In the genomic region with DNA sequence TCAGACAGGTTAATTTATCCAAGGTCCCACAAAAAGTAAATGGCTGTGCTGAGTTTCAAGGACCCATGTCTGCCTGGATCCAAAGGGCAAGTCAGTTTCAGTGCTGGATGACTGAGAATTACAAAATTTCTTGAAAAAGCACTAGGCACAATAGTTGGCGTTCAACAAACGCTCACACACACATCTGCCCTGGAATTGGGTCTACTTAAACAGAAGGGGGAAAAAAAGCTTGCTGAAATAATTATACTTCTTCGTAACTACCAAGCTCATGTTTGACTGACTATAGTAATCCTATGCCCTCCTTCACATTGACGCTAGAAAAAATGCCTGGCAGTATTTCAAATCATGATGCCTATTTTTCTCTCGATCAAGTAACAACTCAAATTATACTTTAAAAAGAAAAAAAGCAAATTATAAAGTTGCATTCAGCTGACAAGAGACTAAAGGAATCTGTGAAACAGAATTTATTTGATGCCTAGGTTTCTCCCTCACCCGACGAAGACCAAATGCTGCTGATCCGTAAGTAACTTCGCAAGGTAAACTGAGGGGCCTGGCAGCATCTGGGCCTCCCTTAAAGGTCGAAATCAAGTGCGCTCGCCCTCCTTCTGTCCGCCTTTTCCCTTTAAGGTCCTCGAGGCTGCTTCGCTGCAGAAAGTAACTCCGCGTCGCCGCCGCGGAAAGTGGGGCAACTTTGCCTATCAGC, we compare ENCODE assay signal across 1 cellular context.
TF ChIP-seq lines count a peak whose summit lies in the region.

No MANE protein-coding gene starts in this region.

TF ChIP-seq in HepG2, 621 proteins besides CTCF, POLR2A, EP300 and RAD21 (continued from another document and continues in another):
- TF ChIP-seq, protein P1, sequence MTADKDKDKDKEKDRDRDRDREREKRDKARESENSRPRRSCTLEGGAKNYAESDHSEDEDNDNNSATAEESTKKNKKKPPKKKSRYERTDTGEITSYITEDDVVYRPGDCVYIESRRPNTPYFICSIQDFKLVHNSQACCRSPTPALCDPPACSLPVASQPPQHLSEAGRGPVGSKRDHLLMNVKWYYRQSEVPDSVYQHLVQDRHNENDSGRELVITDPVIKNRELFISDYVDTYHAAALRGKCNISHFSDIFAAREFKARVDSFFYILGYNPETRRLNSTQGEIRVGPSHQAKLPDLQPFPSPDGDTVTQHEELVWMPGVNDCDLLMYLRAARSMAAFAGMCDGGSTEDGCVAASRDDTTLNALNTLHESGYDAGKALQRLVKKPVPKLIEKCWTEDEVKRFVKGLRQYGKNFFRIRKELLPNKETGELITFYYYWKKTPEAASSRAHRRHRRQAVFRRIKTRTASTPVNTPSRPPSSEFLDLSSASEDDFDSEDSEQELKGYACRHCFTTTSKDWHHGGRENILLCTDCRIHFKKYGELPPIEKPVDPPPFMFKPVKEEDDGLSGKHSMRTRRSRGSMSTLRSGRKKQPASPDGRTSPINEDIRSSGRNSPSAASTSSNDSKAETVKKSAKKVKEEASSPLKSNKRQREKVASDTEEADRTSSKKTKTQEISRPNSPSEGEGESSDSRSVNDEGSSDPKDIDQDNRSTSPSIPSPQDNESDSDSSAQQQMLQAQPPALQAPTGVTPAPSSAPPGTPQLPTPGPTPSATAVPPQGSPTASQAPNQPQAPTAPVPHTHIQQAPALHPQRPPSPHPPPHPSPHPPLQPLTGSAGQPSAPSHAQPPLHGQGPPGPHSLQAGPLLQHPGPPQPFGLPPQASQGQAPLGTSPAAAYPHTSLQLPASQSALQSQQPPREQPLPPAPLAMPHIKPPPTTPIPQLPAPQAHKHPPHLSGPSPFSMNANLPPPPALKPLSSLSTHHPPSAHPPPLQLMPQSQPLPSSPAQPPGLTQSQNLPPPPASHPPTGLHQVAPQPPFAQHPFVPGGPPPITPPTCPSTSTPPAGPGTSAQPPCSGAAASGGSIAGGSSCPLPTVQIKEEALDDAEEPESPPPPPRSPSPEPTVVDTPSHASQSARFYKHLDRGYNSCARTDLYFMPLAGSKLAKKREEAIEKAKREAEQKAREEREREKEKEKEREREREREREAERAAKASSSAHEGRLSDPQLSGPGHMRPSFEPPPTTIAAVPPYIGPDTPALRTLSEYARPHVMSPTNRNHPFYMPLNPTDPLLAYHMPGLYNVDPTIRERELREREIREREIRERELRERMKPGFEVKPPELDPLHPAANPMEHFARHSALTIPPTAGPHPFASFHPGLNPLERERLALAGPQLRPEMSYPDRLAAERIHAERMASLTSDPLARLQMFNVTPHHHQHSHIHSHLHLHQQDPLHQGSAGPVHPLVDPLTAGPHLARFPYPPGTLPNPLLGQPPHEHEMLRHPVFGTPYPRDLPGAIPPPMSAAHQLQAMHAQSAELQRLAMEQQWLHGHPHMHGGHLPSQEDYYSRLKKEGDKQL (CRISPR knock-in tag; IDR thresholded peaks at IDR 0.05; ENCODE audit: low read depth): no peak
- TF ChIP-seq, protein P2, sequence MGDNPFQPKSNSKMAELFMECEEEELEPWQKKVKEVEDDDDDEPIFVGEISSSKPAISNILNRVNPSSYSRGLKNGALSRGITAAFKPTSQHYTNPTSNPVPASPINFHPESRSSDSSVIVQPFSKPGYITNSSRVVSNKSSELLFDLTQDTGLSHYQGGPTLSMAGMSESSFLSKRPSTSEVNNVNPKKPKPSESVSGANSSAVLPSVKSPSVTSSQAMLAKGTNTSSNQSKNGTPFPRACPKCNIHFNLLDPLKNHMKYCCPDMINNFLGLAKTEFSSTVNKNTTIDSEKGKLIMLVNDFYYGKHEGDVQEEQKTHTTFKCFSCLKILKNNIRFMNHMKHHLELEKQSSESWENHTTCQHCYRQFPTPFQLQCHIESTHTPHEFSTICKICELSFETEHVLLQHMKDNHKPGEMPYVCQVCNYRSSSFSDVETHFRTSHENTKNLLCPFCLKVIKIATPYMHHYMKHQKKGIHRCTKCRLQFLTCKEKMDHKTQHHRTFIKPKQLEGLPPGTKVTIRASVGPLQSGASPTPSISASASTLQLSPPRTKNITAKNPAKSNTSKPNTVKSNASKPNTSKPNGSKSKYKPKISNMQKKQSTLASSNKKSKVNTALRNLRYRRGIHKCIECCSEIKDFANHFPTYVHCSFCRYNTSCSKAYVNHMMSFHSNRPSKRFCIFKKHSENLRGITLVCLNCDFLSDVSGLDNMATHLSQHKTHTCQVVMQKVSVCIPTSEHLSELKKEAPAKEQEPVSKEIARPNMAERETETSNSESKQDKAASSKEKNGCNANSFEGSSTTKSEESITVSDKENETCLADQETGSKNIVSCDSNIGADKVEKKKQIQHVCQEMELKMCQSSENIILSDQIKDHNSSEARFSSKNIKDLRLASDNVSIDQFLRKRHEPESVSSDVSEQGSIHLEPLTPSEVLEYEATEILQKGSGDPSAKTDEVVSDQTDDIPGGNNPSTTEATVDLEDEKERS (CRISPR knock-in tag; IDR thresholded peaks at IDR 0.05): no peak
- TF ChIP-seq ZSCAN29 (CRISPR knock-in tag; conservative IDR thresholded peaks at IDR 0.05): peak; percentile 16; the same call in 1 of the 2 replicates
- no peak for TF ChIP-seq ZSCAN31 (CRISPR knock-in tag; IDR thresholded peaks at IDR 0.05; ENCODE audit: low read depth)
- TF ChIP-seq, protein P3, sequence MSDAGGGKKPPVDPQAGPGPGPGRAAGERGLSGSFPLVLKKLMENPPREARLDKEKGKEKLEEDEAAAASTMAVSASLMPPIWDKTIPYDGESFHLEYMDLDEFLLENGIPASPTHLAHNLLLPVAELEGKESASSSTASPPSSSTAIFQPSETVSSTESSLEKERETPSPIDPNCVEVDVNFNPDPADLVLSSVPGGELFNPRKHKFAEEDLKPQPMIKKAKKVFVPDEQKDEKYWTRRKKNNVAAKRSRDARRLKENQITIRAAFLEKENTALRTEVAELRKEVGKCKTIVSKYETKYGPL (CRISPR knock-in tag; IDR thresholded peaks at IDR 0.05): no peak
- no peak for TF ChIP-seq FOXK1 (CRISPR knock-in tag; IDR thresholded peaks at IDR 0.05; ENCODE audit: borderline replicate concordance, low read depth)
- TF ChIP-seq, protein P4, sequence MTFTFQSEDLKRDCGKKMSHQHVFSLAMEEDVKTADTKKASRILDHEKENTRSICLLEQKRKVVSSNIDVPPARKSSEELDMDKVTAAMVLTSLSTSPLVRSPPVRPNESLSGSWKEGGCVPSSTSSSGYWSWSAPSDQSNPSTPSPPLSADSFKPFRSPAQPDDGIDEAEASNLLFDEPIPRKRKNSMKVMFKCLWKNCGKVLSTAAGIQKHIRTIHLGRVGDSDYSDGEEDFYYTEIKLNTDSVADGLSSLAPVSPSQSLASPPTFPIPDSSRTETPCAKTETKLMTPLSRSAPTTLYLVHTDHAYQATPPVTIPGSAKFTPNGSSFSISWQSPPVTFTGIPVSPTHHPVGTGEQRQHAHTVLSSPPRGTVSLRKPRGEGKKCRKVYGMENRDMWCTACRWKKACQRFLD (CRISPR knock-in tag; IDR thresholded peaks at IDR 0.05; ENCODE audit: borderline replicate concordance): no peak
- TF ChIP-seq ZNF816 (CRISPR knock-in tag; IDR thresholded peaks at IDR 0.05; ENCODE audit: borderline replicate concordance): peak; percentile 63; the same call in 1 of the 2 replicates
- no peak for TF ChIP-seq ETV5 (CRISPR knock-in tag; IDR thresholded peaks at IDR 0.05; ENCODE audit: borderline replicate concordance)
- TF ChIP-seq, protein P5, sequence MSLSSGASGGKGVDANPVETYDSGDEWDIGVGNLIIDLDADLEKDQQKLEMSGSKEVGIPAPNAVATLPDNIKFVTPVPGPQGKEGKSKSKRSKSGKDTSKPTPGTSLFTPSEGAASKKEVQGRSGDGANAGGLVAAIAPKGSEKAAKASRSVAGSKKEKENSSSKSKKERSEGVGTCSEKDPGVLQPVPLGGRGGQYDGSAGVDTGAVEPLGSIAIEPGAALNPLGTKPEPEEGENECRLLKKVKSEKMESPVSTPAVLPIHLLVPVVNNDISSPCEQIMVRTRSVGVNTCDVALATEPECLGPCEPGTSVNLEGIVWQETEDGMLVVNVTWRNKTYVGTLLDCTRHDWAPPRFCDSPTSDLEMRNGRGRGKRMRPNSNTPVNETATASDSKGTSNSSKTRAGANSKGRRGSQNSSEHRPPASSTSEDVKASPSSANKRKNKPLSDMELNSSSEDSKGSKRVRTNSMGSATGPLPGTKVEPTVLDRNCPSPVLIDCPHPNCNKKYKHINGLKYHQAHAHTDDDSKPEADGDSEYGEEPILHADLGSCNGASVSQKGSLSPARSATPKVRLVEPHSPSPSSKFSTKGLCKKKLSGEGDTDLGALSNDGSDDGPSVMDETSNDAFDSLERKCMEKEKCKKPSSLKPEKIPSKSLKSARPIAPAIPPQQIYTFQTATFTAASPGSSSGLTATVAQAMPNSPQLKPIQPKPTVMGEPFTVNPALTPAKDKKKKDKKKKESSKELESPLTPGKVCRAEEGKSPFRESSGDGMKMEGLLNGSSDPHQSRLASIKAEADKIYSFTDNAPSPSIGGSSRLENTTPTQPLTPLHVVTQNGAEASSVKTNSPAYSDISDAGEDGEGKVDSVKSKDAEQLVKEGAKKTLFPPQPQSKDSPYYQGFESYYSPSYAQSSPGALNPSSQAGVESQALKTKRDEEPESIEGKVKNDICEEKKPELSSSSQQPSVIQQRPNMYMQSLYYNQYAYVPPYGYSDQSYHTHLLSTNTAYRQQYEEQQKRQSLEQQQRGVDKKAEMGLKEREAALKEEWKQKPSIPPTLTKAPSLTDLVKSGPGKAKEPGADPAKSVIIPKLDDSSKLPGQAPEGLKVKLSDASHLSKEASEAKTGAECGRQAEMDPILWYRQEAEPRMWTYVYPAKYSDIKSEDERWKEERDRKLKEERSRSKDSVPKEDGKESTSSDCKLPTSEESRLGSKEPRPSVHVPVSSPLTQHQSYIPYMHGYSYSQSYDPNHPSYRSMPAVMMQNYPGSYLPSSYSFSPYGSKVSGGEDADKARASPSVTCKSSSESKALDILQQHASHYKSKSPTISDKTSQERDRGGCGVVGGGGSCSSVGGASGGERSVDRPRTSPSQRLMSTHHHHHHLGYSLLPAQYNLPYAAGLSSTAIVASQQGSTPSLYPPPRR (CRISPR knock-in tag; IDR thresholded peaks at IDR 0.05; ENCODE audit: borderline replicate concordance): no peak
- no peak for TF ChIP-seq ZNF878 (CRISPR knock-in tag; IDR thresholded peaks at IDR 0.05)
- TF ChIP-seq ZNF251 (CRISPR knock-in tag; IDR thresholded peaks at IDR 0.05): no peak
- no peak for TF ChIP-seq PAX8 (CRISPR knock-in tag; IDR thresholded peaks at IDR 0.05; ENCODE audit: borderline replicate concordance)
- peak; percentile 98 for TF ChIP-seq ZNF205 (CRISPR knock-in tag; IDR thresholded peaks at IDR 0.05)
- TF ChIP-seq ZNF543 (CRISPR knock-in tag; IDR thresholded peaks at IDR 0.05): no peak
- TF ChIP-seq, protein P6, sequence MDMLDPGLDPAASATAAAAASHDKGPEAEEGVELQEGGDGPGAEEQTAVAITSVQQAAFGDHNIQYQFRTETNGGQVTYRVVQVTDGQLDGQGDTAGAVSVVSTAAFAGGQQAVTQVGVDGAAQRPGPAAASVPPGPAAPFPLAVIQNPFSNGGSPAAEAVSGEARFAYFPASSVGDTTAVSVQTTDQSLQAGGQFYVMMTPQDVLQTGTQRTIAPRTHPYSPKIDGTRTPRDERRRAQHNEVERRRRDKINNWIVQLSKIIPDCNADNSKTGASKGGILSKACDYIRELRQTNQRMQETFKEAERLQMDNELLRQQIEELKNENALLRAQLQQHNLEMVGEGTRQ (IDR thresholded peaks at IDR 0.05; ENCODE audit: low read depth, low read length): no peak
- TF ChIP-seq, protein P6 (CRISPR knock-in tag; IDR thresholded peaks at IDR 0.05; ENCODE audit: borderline replicate concordance): no peak
- TF ChIP-seq, protein P7, sequence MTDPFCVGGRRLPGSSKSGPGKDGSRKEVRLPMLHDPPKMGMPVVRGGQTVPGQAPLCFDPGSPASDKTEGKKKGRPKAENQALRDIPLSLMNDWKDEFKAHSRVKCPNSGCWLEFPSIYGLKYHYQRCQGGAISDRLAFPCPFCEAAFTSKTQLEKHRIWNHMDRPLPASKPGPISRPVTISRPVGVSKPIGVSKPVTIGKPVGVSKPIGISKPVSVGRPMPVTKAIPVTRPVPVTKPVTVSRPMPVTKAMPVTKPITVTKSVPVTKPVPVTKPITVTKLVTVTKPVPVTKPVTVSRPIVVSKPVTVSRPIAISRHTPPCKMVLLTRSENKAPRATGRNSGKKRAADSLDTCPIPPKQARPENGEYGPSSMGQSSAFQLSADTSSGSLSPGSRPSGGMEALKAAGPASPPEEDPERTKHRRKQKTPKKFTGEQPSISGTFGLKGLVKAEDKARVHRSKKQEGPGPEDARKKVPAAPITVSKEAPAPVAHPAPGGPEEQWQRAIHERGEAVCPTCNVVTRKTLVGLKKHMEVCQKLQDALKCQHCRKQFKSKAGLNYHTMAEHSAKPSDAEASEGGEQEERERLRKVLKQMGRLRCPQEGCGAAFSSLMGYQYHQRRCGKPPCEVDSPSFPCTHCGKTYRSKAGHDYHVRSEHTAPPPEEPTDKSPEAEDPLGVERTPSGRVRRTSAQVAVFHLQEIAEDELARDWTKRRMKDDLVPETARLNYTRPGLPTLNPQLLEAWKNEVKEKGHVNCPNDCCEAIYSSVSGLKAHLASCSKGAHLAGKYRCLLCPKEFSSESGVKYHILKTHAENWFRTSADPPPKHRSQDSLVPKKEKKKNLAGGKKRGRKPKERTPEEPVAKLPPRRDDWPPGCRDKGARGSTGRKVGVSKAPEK (CRISPR knock-in tag; IDR thresholded peaks at IDR 0.05; ENCODE audit: borderline replicate concordance): no peak
- no peak for TF ChIP-seq ZNF460 (CRISPR knock-in tag; IDR thresholded peaks at IDR 0.05; ENCODE audit: borderline replicate concordance)
- TF ChIP-seq MIXL1 (CRISPR knock-in tag; IDR thresholded peaks at IDR 0.05): no peak
- no peak for TF ChIP-seq ZNF274 (CRISPR knock-in tag; IDR thresholded peaks at IDR 0.05)
- TF ChIP-seq, protein P8, sequence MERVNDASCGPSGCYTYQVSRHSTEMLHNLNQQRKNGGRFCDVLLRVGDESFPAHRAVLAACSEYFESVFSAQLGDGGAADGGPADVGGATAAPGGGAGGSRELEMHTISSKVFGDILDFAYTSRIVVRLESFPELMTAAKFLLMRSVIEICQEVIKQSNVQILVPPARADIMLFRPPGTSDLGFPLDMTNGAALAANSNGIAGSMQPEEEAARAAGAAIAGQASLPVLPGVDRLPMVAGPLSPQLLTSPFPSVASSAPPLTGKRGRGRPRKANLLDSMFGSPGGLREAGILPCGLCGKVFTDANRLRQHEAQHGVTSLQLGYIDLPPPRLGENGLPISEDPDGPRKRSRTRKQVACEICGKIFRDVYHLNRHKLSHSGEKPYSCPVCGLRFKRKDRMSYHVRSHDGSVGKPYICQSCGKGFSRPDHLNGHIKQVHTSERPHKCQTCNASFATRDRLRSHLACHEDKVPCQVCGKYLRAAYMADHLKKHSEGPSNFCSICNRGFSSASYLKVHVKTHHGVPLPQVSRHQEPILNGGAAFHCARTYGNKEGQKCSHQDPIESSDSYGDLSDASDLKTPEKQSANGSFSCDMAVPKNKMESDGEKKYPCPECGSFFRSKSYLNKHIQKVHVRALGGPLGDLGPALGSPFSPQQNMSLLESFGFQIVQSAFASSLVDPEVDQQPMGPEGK (CRISPR knock-in tag; IDR thresholded peaks at IDR 0.05): no peak
- TF ChIP-seq, protein P9, sequence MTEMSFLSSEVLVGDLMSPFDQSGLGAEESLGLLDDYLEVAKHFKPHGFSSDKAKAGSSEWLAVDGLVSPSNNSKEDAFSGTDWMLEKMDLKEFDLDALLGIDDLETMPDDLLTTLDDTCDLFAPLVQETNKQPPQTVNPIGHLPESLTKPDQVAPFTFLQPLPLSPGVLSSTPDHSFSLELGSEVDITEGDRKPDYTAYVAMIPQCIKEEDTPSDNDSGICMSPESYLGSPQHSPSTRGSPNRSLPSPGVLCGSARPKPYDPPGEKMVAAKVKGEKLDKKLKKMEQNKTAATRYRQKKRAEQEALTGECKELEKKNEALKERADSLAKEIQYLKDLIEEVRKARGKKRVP (CRISPR knock-in tag; IDR thresholded peaks at IDR 0.05): no peak
- TF ChIP-seq HCFC1 (IDR thresholded peaks at IDR 0.05; ENCODE audit: low read depth, low read length): no peak
- no peak for TF ChIP-seq HHEX (CRISPR knock-in tag; IDR thresholded peaks at IDR 0.05)
- TF ChIP-seq MATR3 (CRISPR knock-in tag; IDR thresholded peaks at IDR 0.05): no peak
